Comparison of ENCODE assay signal across 13 cellular contexts in genomic region chr1:204088596-204088995, GRCh38. TPM values are rescaled to one million over a fixed set of nuclear protein-coding genes. Genes with fewer than 3 reads are reported as not detected.
A peak's percentile ranks its signal among the peaks of the same experiment; 100 is the strongest.
DNase-seq lines count a peak whose midpoint lies in the region; ATAC-seq and TF ChIP-seq lines count a peak whose summit lies in the region.
"Had no signal": no experiment of that assay in that cellular context is flagged by ENCODE, and none has a peak within 500 bp of the region (broad histone marks: within the 10 kb centered on the region; RNA-seq: fewer than 3 reads in every experiment).

No MANE protein-coding gene starts in this region.

- H3K27me3 ChIP-seq in Loucy (ENCODE audit: insufficient read depth, low read length, poor library complexity, severe bottlenecking) = no peaks in the 10 kb centered on the region
- no peaks in the 10 kb centered on the region for H3K27me3 ChIP-seq in colonic mucosa
- H3K27me3 ChIP-seq in muscle layer of colon (ENCODE audit: control insufficient read depth in 1 of 2, insufficient read depth in 2 of 2, low read length in 2 of 2) = no peaks in the 10 kb centered on the region
- H3K27me3 ChIP-seq in stomach smooth muscle (ENCODE audit: control insufficient read depth in 1 of 2, insufficient read depth in 2 of 2, low read length in 2 of 2) = peaks cover 0 to 2% of the 10 kb centered on the region in 2 donors

- 0 out of 2 replicates have a peak, but pooled peaks cover 3% of the 10 kb centered on the region for H3F3A ChIP-seq in Loucy (ENCODE audit: low read depth)

- H2AFZ ChIP-seq in Loucy (ENCODE audit: low read length) = no peak overlapping the region

- DNase-seq in colonic mucosa (no peak), left colon (no peak), DMS 273 (lab: John Stamatoyannopoulos, UW; ENCODE audit: unreplicated experiment) (no peak), GF-D8 (lab: John Stamatoyannopoulos, UW) (no peak)
- no peak for DNase-seq in activated CD8-positive, alpha-beta memory T cell treated with anti-CD3 and anti-CD28 coated beads for 24 hours
- DNase-seq: activated CD8-positive, alpha-beta T cell treated with anti-CD3 and anti-CD28 coated beads, Interleukin-2, amount 10 ng/mL, durations not matched to agents 7 days and 5 days; effector memory CD4-positive, alpha-beta T cell; NCI-H1694 treated with DMSO at 0.1 percent for 48 hours; T-helper 1 cell had no signal

- no peaks in the 10 kb centered on the region for H4K20me1 ChIP-seq in Loucy (ENCODE audit: insufficient read depth, low read length, poor library complexity, severe bottlenecking)

- H3K36me3 ChIP-seq in Loucy (ENCODE audit: insufficient read depth, low read length) = no peaks in the 10 kb centered on the region
- H3K36me3 ChIP-seq in colonic mucosa = no peaks in the 10 kb centered on the region
- H3K36me3 ChIP-seq in muscle layer of colon (ENCODE audit: insufficient read depth, low read length) = no peaks in the 10 kb centered on the region
- H3K36me3 ChIP-seq in stomach smooth muscle (ENCODE audit: control insufficient read depth in 2 of 2, insufficient read depth in 2 of 2, low read length in 2 of 2) = no peaks in the 10 kb centered on the region

- peak overlapping the region; percentile 6 for H3K4me3 ChIP-seq in Loucy (ENCODE audit: low read length, poor library complexity, severe bottlenecking)
- H3K4me3 ChIP-seq in colonic mucosa = no peak overlapping the region
- H3K4me3 ChIP-seq in muscle layer of colon (ENCODE audit: low read depth in 1 of 2, low read length in 2 of 2) = peak overlapping the region in 1 of 2 donors; percentile 47
- peak overlapping the region in 1 of 2 donors; percentile 40 for H3K4me3 ChIP-seq in stomach smooth muscle (ENCODE audit: low read length in 2 of 2)

- intact Hi-C loops in colonic mucosa (cut with DNase I) = no loop called here
- intact Hi-C loops in left colon (cut with DNase I, micrococcal nuclease) = no loop called here

- H3K79me2 ChIP-seq in Loucy (ENCODE audit: insufficient read depth, low read length) = no peaks in the 10 kb centered on the region

- TF ChIP-seq CTCF in Loucy (conservative IDR thresholded peaks at IDR 0.05; ENCODE audit: low read length) (no peak), colonic mucosa (IDR thresholded peaks at IDR 0.05) (no peak)

- peak overlapping the region; percentile 48 for H3K4me2 ChIP-seq in Loucy (ENCODE audit: low read depth, low read length, poor library complexity, severe bottlenecking)

- no peak for ATAC-seq in left colon
- ATAC-seq: activated CD8-positive, alpha-beta T cell treated with anti-CD3 and anti-CD28 coated beads, Interleukin-2, amount 10 ng/mL, durations not matched to agents 7 days and 5 days; activated naive CD4-positive, alpha-beta T cell treated with anti-CD3 and anti-CD28 coated beads, Interleukin-2, amount 50 U/mL, for 72 hours had no signal

- H3K27ac ChIP-seq in colonic mucosa = peak overlapping the region; percentile 60
- H3K27ac ChIP-seq in muscle layer of colon (ENCODE audit: low read depth, low read length) = peak overlapping the region; percentile 86
- peak overlapping the region; percentile 55 for H3K27ac ChIP-seq in stomach smooth muscle (ENCODE audit: low read length)

- peak overlapping the region; percentile 59 for H3K9ac ChIP-seq in Loucy (ENCODE audit: low read depth, low read length, poor library complexity, severe bottlenecking)
- peak overlapping the region; percentile 27 to 58 for H3K9ac ChIP-seq in colonic mucosa (ENCODE audit: low read depth in 2 of 2, low read length in 2 of 2)
- peak overlapping the region; percentile 51 for H3K9ac ChIP-seq in muscle layer of colon (ENCODE audit: low read length)
- peak overlapping the region; percentile 27 to 29 for H3K9ac ChIP-seq in stomach smooth muscle (ENCODE audit: low read length in 2 of 2)

- H3K9me2 ChIP-seq in Loucy (replicated peaks; ENCODE audit: low read depth, low read length) = no peaks in the 10 kb centered on the region

- no peaks in the 10 kb centered on the region for H3K9me3 ChIP-seq in Loucy (ENCODE audit: insufficient read depth, low read depth, low read length)
- H3K9me3 ChIP-seq in colonic mucosa = no peaks in the 10 kb centered on the region
- no peaks in the 10 kb centered on the region for H3K9me3 ChIP-seq in muscle layer of colon (ENCODE audit: low read length)
- no peaks in the 10 kb centered on the region for H3K9me3 ChIP-seq in stomach smooth muscle (ENCODE audit: control insufficient read depth in 2 of 2, low read length in 2 of 2)

- H3K4me1 ChIP-seq in Loucy (ENCODE audit: insufficient read depth, low read length, poor library complexity, severe bottlenecking) = peaks cover 60% of the 10 kb centered on the region
- H3K4me1 ChIP-seq in colonic mucosa = peaks cover 25% of the 10 kb centered on the region
- peaks cover 88% of the 10 kb centered on the region for H3K4me1 ChIP-seq in muscle layer of colon (ENCODE audit: insufficient read depth, low read length)
- H3K4me1 ChIP-seq in stomach smooth muscle (ENCODE audit: control insufficient read depth, insufficient read depth, low read length) = peaks cover 37% of the 10 kb centered on the region

RNA-seq across cellular contexts. Expression of gene SOX13, which starts 15.7 kb away (rescaled TPM):
- total RNA-seq in colonic mucosa = 10 to 100 TPM; 34.9 to 35.1 TPM
- 10 to 100 TPM; 36.2 to 38.4 TPM for total RNA-seq in left colon
